Comparison of ENCODE assay signal across 8 cellular contexts in the genomic region with DNA sequence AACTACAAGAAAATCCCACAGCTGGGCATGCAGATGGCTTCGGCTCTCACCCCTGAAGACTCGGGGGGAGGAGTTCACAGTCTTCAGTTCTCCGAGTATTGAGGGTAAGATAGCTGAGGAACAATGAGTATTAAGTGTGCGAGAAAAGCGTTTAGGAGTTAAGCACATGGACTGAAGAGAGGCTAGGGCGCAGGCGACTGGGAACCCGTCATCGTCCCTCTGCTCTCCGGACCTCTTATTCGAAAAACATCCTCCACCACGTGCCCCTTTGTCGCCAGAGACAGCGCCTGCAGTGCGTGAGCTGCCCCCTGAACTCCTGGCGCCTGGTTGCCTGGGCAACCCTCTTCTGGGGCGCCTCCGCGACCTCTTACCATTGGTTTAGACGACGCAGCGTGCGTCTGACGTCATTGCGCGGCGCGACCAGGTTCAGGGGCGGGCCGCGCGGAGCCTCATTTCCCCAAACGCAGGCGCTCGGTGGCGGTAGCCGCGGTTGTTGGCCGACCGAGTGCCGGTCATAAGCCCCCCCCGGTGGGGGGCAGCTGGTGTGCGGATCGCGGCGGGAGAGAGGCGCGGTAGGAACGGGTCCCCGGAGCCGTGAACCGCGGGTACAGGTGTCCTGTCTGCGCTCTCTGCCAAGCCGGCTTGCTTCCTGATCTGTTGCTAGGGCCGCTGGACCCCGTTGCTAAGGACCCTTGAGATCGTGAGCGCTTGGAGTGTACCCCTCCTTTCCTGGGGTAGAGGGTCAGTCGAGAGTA. TPM values are rescaled to one million over a fixed set of nuclear protein-coding genes. Genes with fewer than 3 reads are reported as not detected.
DNase-seq lines count a peak whose midpoint lies in the region; ATAC-seq lines count a peak whose summit lies in the region.

A gene (plus strand): TSS at position 452 of the 755 bp plus-strand sequence. CDS start 4,024 bp downstream, outside the sequence.

- DNase-seq in NCI-H1092 treated with DMSO at 0.1 percent for 48 hours (lab: John Stamatoyannopoulos, UW) (peak; percentile 97), SKM-1 (lab: John Stamatoyannopoulos, UW; ENCODE audit: unreplicated experiment) (peak; percentile 83), glomerular endothelial cell (ENCODE audit: extremely low read depth, low read depth, low spot score) (peak; percentile 73), occipital lobe (lab: John Stamatoyannopoulos, UW) (peak; percentile 90)
- peak; percentile 86 to 88 for DNase-seq in activated naive CD4-positive, alpha-beta T cell treated with anti-CD3 and anti-CD28 coated beads, Interleukin-2, amount 50 U/mL, for 72 hours (ENCODE audit: low spot score in 2 of 2)

- ATAC-seq in HG02610 (IDR thresholded peaks at IDR 0.05; ENCODE audit: unreplicated experiment) = peak; percentile 100
- ATAC-seq in activated naive CD4-positive, alpha-beta T cell treated with anti-CD3 and anti-CD28 coated beads, Interleukin-2, amount 50 U/mL, for 72 hours = peak; percentile 100

- peaks cover 0 to 9% of the 10 kb centered on the region in 2 donors for H3K36me3 Mint-ChIP-seq in activated naive CD4-positive, alpha-beta T cell treated with anti-CD3 and anti-CD28 coated beads, Interleukin-2, amount 50 U/mL, for 72 hours

- no peaks in the 10 kb centered on the region for H3K9me3 Mint-ChIP-seq in activated naive CD4-positive, alpha-beta T cell treated with anti-CD3 and anti-CD28 coated beads, Interleukin-2, amount 50 U/mL, for 72 hours

- peak within 1 kb of the TSS; percentile 96 to 97 for H3K27ac Mint-ChIP-seq in activated naive CD4-positive, alpha-beta T cell treated with anti-CD3 and anti-CD28 coated beads, Interleukin-2, amount 50 U/mL, for 72 hours

- peak within 1 kb of the TSS; percentile 61 for H3K27ac ChIP-seq in temporal lobe (ENCODE audit: low read depth, low read length)

- peak within 1 kb of the TSS; percentile 95 for H3K4me3 ChIP-seq in GM08714 (ENCODE audit: low read length)

RNA-seq across cellular contexts. Expression of the gene that starts here (rescaled TPM):
- 10 to 100 TPM in 1 of 2 donors, 1 to 10 TPM in 1; 8.5 to 10.9 TPM for total RNA-seq in activated naive CD4-positive, alpha-beta T cell treated with anti-CD3 and anti-CD28 coated beads, Interleukin-2, amount 50 U/mL, for 72 hours
- total RNA-seq in glomerular endothelial cell (11.5 and 18.4 TPM in 2 replicates), occipital lobe (55.7 TPM), temporal lobe (37.4 TPM)

Comparison
In these comparisons a context has a peak if more than half of its experiments do, and no peak if none do; other contexts are left out.
1. Peak in every context shown above with its lines: DNase-seq, ATAC-seq, H3K4me3 ChIP-seq and H3K27ac ChIP-seq.